ENCODE assay signal across 30 cellular contexts in the genomic region with DNA sequence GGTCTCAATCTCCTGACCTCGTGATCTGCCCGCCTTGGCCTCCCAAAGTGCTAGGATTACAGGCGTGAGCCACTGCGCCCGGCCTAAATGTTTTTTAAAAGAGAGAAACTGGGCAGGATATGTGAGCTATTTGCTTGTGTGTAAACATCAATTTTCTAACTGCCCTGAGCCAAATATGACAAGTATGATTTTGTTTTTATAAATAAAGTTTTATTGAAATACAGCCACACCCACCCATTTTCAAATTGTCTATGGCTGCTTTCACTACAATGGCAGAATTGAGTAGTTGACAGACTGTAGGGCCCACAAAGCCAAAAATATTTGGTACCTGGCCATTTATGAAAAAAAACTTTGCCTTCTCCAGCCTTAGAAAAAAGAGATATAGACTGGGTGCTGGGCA. TPM values are rescaled to one million over a fixed set of nuclear protein-coding genes. Genes with fewer than 3 reads are reported as not detected.
"Had no signal": no experiment of that assay in that cellular context is flagged by ENCODE, and none has a peak within 500 bp of the region (broad histone marks: within the 10 kb centered on the region; RNA-seq: fewer than 3 reads in every experiment).

No MANE protein-coding gene starts in this region.

- H3K4me1 ChIP-seq: stomach, suprapubic skin, testis, thyroid gland, tibial artery, tibial nerve, transverse colon, upper lobe of left lung, upper lobe of right lung, uterus, vagina had no signal

- H3K4me1 Mint-ChIP-seq: stimulated activated memory B cell treated with anti-CD40 and anti-IgM and Interleukin-4, amounts not matched to agents 10 μg/mL and 1 μg/mL and 100 μg/mL, for 72 hours had no signal

- H3K4me3 Mint-ChIP-seq: stimulated activated effector memory CD8-positive, alpha-beta T cell treated with anti-CD3 and anti-CD28 coated beads, Interleukin-12 subunit alpha, Interleukin-12 subunit beta, amount 100 ng/mL, for 72 hours; stimulated activated memory B cell treated with anti-CD40 and anti-IgM and Interleukin-4, amounts not matched to agents 10 μg/mL and 1 μg/mL and 100 μg/mL, for 72 hours; stimulated activated naive B cell treated with anti-CD40 and anti-IgM and Interleukin-4, amounts not matched to agents 10 μg/mL and 1 μg/mL and 100 μg/mL, for 72 hours; stimulated activated naive CD8-positive, alpha-beta T cell treated with anti-CD3 and anti-CD28 coated beads, Interleukin-15, amount 100 ng/mL, for 72 hours; stimulated activated naive CD8-positive, alpha-beta T cell treated with anti-CD3 and anti-CD28 coated beads, Interleukin-15, Interleukin-2, amounts not matched to agents 100 ng/mL and 50 ng/mL, for 24 hours; type B pancreatic cell had no signal

- H3K4me3 ChIP-seq: stomach, suprapubic skin, testis, thoracic aorta, thyroid gland, tibial artery, tibial nerve, transverse colon, upper lobe of left lung, upper lobe of right lung, uterus, vagina had no signal

- H3K36me3 Mint-ChIP-seq: type B pancreatic cell had no signal

- H3K27me3 ChIP-seq: stomach, suprapubic skin, testis, thyroid gland, tibial artery, tibial nerve, transverse colon, upper lobe of left lung, upper lobe of right lung, uterus, vagina had no signal

- H3K27ac ChIP-seq: stomach, suprapubic skin, testis, thoracic aorta, thyroid gland, tibial artery, tibial nerve, transverse colon, upper lobe of left lung, upper lobe of right lung, uterus, vagina had no signal

- H3K9me3 Mint-ChIP-seq: stimulated activated effector memory CD8-positive, alpha-beta T cell treated with anti-CD3 and anti-CD28 coated beads, Interleukin-12 subunit alpha, Interleukin-12 subunit beta, amount 100 ng/mL, for 72 hours; stimulated activated memory B cell treated with anti-CD40 and anti-IgM and Interleukin-4, amounts not matched to agents 10 μg/mL and 1 μg/mL and 100 μg/mL, for 72 hours; stimulated activated naive B cell treated with anti-CD40 and anti-IgM and Interleukin-4, amounts not matched to agents 10 μg/mL and 1 μg/mL and 100 μg/mL, for 72 hours; stimulated activated naive CD8-positive, alpha-beta T cell treated with anti-CD3 and anti-CD28 coated beads, Interleukin-15, amount 100 ng/mL, for 72 hours; stimulated activated naive CD8-positive, alpha-beta T cell treated with anti-CD3 and anti-CD28 coated beads, Interleukin-15, Interleukin-2, amounts not matched to agents 100 ng/mL and 50 ng/mL, for 24 hours; type B pancreatic cell had no signal

- FAIRE-seq: urothelium cell line had no signal

- H3K36me3 ChIP-seq: thoracic aorta, transverse colon, uterus had no signal

- DNase-seq: stimulated activated CD4-positive, alpha-beta T cell treated with anti-CD3 and anti-CD28 coated beads, Interleukin-2, amount 100 ng/mL, for 48 hours; stimulated activated CD4-positive, alpha-beta T cell treated with anti-CD3 and anti-CD28 coated beads, Interleukin-4, amount 100 ng/mL, for 1 hour; stimulated activated CD4-positive, alpha-beta T cell treated with anti-CD3 and anti-CD28 coated beads, Interleukin-4, amount 100 ng/mL, for 24 hours; stimulated activated CD4-positive, alpha-beta T cell treated with anti-CD3 and anti-CD28 coated beads, Interleukin-4, amount 100 ng/mL, for 4 hours; stimulated activated CD8-positive, alpha-beta memory T cell treated with anti-CD3 and anti-CD28 coated beads, Interleukin-4, amount 100 ng/mL, for 48 hours; stimulated activated naive B cell treated with anti-CD40 and anti-IgM and Interleukin-4, amounts not matched to agents 10 μg/mL and 1 μg/mL and 100 μg/mL, for 72 hours; stimulated activated naive CD4-positive, alpha-beta T cell; stimulated activated naive CD4-positive, alpha-beta T cell treated with Interleukin-2 at 50 U/mL for 16 hours; stimulated activated naive CD8-positive, alpha-beta T cell treated with anti-CD3 and anti-CD28 coated beads, Interleukin-15, amount 100 ng/mL, for 72 hours; stimulated activated naive CD8-positive, alpha-beta T cell treated with anti-CD3 and anti-CD28 coated beads, Interleukin-15, Interleukin-2, amounts not matched to agents 100 U/mL and 50 U/mL, for 24 hours; stomach; substantia nigra; testis; thyroid gland; tibial artery; transverse colon; trophoblast cell; upper lobe of left lung; upper lobe of right lung; uterus had no signal

- H3K27ac Mint-ChIP-seq: stimulated activated memory B cell treated with anti-CD40 and anti-IgM and Interleukin-4, amounts not matched to agents 10 μg/mL and 1 μg/mL and 100 μg/mL, for 72 hours; stimulated activated naive B cell treated with anti-CD40 and anti-IgM and Interleukin-4, amounts not matched to agents 10 μg/mL and 1 μg/mL and 100 μg/mL, for 72 hours; stimulated activated naive CD8-positive, alpha-beta T cell treated with anti-CD3 and anti-CD28 coated beads, Interleukin-15, Interleukin-2, amounts not matched to agents 100 ng/mL and 50 ng/mL, for 24 hours; type B pancreatic cell had no signal

- H3K9me3 ChIP-seq: stomach, suprapubic skin, testis, thoracic aorta, thyroid gland, tibial artery, tibial nerve, transverse colon, upper lobe of left lung, upper lobe of right lung, uterus, vagina had no signal

- H3K27me3 Mint-ChIP-seq: stimulated activated memory B cell treated with anti-CD40 and anti-IgM and Interleukin-4, amounts not matched to agents 10 μg/mL and 1 μg/mL and 100 μg/mL, for 72 hours; stimulated activated naive B cell treated with anti-CD40 and anti-IgM and Interleukin-4, amounts not matched to agents 10 μg/mL and 1 μg/mL and 100 μg/mL, for 72 hours; stimulated activated naive CD8-positive, alpha-beta T cell treated with anti-CD3 and anti-CD28 coated beads, Interleukin-15, amount 100 ng/mL, for 72 hours; stimulated activated naive CD8-positive, alpha-beta T cell treated with anti-CD3 and anti-CD28 coated beads, Interleukin-15, Interleukin-2, amounts not matched to agents 100 ng/mL and 50 ng/mL, for 24 hours; type B pancreatic cell had no signal

- ATAC-seq: stimulated activated effector memory CD8-positive, alpha-beta T cell treated with anti-CD3 and anti-CD28 coated beads, Interleukin-12 subunit alpha, Interleukin-12 subunit beta, amount 100 ng/mL, for 72 hours; stimulated activated memory B cell treated with anti-CD40 and anti-IgM and Interleukin-4, amounts not matched to agents 10 μg/mL and 1 μg/mL and 100 μg/mL, for 72 hours; stimulated activated naive B cell treated with anti-CD40 and anti-IgM and Interleukin-4, amounts not matched to agents 10 μg/mL and 1 μg/mL and 100 μg/mL, for 72 hours; stimulated activated naive CD8-positive, alpha-beta T cell treated with anti-CD3 and anti-CD28 coated beads, Interleukin-15, amount 100 ng/mL, for 72 hours; stimulated activated naive CD8-positive, alpha-beta T cell treated with anti-CD3 and anti-CD28 coated beads, Interleukin-15, Interleukin-2, amounts not matched to agents 100 U/mL and 50 U/mL, for 24 hours; upper lobe of right lung had no signal

RNA-seq across cellular contexts. Expression of a gene that starts 15.9 kb away (rescaled TPM):
- total RNA-seq: temporal lobe had no signal
